In the genomic region with DNA sequence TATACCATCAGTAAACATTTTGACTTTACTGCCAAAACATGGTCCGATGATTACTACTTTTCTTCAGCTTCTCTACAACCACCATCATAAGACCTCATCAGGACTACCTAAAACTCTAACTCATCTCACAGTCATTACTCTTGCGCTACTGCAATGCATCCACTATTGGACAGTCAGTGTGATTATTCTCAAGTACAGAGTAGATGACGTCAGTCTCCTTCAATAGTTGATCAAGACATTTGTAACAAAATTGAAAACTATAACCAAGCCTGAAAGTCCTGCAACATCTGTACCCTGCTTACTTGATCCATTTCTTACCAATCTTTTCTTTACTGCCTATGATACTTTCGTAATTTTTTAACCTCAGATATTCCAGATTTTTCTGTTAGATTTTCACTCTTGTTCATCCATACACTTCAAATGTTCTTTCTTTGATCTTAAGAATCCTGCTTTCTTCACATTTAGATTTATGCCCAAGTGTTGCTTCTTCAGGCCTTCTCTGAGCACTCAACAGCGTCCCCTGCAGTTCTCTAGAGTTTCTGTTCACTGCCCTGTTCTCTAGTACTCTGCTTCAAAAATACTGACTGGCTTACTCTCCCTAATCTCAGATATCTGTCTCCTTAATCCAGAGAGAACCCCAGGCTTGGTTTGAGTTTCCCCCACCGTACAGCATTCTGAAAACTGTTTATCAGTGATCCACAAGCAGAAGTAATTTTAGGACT, we compare ENCODE assay signal across 2 cellular contexts.
TF ChIP-seq lines count a peak whose summit lies in the region.

No MANE protein-coding gene starts in this region.

TF ChIP-seq in GM23338, 12 proteins besides CTCF, POLR2A, EP300 and RAD21 (continued from another document):
- TF ChIP-seq, protein P1, sequence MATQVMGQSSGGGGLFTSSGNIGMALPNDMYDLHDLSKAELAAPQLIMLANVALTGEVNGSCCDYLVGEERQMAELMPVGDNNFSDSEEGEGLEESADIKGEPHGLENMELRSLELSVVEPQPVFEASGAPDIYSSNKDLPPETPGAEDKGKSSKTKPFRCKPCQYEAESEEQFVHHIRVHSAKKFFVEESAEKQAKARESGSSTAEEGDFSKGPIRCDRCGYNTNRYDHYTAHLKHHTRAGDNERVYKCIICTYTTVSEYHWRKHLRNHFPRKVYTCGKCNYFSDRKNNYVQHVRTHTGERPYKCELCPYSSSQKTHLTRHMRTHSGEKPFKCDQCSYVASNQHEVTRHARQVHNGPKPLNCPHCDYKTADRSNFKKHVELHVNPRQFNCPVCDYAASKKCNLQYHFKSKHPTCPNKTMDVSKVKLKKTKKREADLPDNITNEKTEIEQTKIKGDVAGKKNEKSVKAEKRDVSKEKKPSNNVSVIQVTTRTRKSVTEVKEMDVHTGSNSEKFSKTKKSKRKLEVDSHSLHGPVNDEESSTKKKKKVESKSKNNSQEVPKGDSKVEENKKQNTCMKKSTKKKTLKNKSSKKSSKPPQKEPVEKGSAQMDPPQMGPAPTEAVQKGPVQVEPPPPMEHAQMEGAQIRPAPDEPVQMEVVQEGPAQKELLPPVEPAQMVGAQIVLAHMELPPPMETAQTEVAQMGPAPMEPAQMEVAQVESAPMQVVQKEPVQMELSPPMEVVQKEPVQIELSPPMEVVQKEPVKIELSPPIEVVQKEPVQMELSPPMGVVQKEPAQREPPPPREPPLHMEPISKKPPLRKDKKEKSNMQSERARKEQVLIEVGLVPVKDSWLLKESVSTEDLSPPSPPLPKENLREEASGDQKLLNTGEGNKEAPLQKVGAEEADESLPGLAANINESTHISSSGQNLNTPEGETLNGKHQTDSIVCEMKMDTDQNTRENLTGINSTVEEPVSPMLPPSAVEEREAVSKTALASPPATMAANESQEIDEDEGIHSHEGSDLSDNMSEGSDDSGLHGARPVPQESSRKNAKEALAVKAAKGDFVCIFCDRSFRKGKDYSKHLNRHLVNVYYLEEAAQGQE (IDR thresholded peaks at IDR 0.05; ENCODE audit: unreplicated experiment) = no peak
- TF ChIP-seq CREB1 (CRISPR knock-in tag; IDR thresholded peaks at IDR 0.05; ENCODE audit: low read depth) = no peak
- TF ChIP-seq ZNF462 (CRISPR knock-in tag; IDR thresholded peaks at IDR 0.05) = no peak
- TF ChIP-seq EZH2 (IDR thresholded peaks at IDR 0.05; ENCODE audit: low read depth, unreplicated experiment) = no peak
- TF ChIP-seq ZNF114 (CRISPR knock-in tag; IDR thresholded peaks at IDR 0.05) = no peak
- TF ChIP-seq EZH2phosphoT487 (IDR thresholded peaks at IDR 0.05; ENCODE audit: unreplicated experiment) = no peak
TF ChIP-seq in GM23338: peak in this region for 0.

TF ChIP-seq in SK-N-SH, 30 proteins besides CTCF, POLR2A, EP300 and RAD21 (continued from another document):
- TF ChIP-seq, protein P1 (IDR thresholded peaks at IDR 0.05; ENCODE audit: low read depth, low read length) = no peak
- TF ChIP-seq, protein P2, sequence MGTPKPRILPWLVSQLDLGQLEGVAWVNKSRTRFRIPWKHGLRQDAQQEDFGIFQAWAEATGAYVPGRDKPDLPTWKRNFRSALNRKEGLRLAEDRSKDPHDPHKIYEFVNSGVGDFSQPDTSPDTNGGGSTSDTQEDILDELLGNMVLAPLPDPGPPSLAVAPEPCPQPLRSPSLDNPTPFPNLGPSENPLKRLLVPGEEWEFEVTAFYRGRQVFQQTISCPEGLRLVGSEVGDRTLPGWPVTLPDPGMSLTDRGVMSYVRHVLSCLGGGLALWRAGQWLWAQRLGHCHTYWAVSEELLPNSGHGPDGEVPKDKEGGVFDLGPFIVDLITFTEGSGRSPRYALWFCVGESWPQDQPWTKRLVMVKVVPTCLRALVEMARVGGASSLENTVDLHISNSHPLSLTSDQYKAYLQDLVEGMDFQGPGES (IDR thresholded peaks at IDR 0.05; ENCODE audit: low read depth, low read length) = no peak
- no peak for TF ChIP-seq NFIC (IDR thresholded peaks at IDR 0.05; ENCODE audit: borderline replicate concordance)
- no peak for TF ChIP-seq RCOR1 (IDR thresholded peaks at IDR 0.05; ENCODE audit: low read length)
- TF ChIP-seq YY1 (IDR thresholded peaks at IDR 0.05; ENCODE audit: low read depth) = no peak
- no peak for TF ChIP-seq RXRA (IDR thresholded peaks at IDR 0.05; ENCODE audit: borderline replicate concordance, low read depth)
- no peak for TF ChIP-seq MXI1 (IDR thresholded peaks at IDR 0.05; ENCODE audit: low read depth, low read length)
- TF ChIP-seq, protein P3, sequence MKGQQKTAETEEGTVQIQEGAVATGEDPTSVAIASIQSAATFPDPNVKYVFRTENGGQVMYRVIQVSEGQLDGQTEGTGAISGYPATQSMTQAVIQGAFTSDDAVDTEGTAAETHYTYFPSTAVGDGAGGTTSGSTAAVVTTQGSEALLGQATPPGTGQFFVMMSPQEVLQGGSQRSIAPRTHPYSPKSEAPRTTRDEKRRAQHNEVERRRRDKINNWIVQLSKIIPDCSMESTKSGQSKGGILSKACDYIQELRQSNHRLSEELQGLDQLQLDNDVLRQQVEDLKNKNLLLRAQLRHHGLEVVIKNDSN (IDR thresholded peaks at IDR 0.05; ENCODE audit: borderline replicate concordance, low read depth) = no peak
- no peak for TF ChIP-seq USF2 (IDR thresholded peaks at IDR 0.05; ENCODE audit: borderline replicate concordance, low read depth, low read length)
- no peak for TF ChIP-seq GATA2 (CRISPR knock-in tag; IDR thresholded peaks at IDR 0.05)
